ENCODE assay signal across 2 cellular contexts in genomic region chr6:43970913-43971775, GRCh38.
TF ChIP-seq lines count a peak whose summit lies in the region.

No MANE protein-coding gene starts in this region.

TF ChIP-seq in IMR-90, 13 proteins besides CTCF, POLR2A, EP300 and RAD21 (continued from another document):
- TF ChIP-seq MAFK (IDR thresholded peaks at IDR 0.05; ENCODE audit: low read depth, low read length) (no peak), RCOR1 (IDR thresholded peaks at IDR 0.05; ENCODE audit: insufficient replicate concordance, low read length) (no peak), FOS (IDR thresholded peaks at IDR 0.05; ENCODE audit: low read depth, low read length) (no peak), CHD1 (IDR thresholded peaks at IDR 0.05; ENCODE audit: low read depth, low read length) (no peak)

TF ChIP-seq in WTC11, 78 proteins besides CTCF, POLR2A, EP300 and RAD21 (continued from another document):
- no peak for TF ChIP-seq ATF6 (CRISPR knock-in tag; IDR thresholded peaks at IDR 0.05)
- no peak for TF ChIP-seq ZNF232 (CRISPR knock-in tag; IDR thresholded peaks at IDR 0.05)
- TF ChIP-seq MYBL2 (CRISPR knock-in tag; IDR thresholded peaks at IDR 0.05), result no peak
- TF ChIP-seq, protein P1, sequence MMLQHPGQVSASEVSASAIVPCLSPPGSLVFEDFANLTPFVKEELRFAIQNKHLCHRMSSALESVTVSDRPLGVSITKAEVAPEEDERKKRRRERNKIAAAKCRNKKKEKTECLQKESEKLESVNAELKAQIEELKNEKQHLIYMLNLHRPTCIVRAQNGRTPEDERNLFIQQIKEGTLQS (CRISPR knock-in tag; conservative IDR thresholded peaks at IDR 0.05), result no peak
- TF ChIP-seq NR3C1 (CRISPR knock-in tag; conservative IDR thresholded peaks at IDR 0.05; ENCODE audit: low read depth), result no peak
- TF ChIP-seq SOX15 (CRISPR knock-in tag; IDR thresholded peaks at IDR 0.05), result no peak
- TF ChIP-seq FOXK1 (CRISPR knock-in tag; IDR thresholded peaks at IDR 0.05), result no peak
- no peak for TF ChIP-seq ETV6 (CRISPR knock-in tag; IDR thresholded peaks at IDR 0.05)
